Comparison of ENCODE assay signal across 8 cellular contexts in genomic region chr3:31288641-31289100, GRCh38.
DNase-seq lines count a peak whose midpoint lies in the region; ATAC-seq and TF ChIP-seq lines count a peak whose summit lies in the region.

No MANE protein-coding gene starts in this region.

- H3K27ac ChIP-seq in liver (ENCODE audit: low read depth in 1 of 2, low read length in 2 of 2) = no peak overlapping the region
- H3K27ac ChIP-seq in upper lobe of left lung = peak overlapping the region in 1 of 4 donors; percentile 36

- ATAC-seq in upper lobe of left lung (ENCODE audit: low FRiP score in 2 of 2) (peak; percentile 40 to 57), GM21528 (IDR thresholded peaks at IDR 0.05; ENCODE audit: low FRiP score, unreplicated experiment) (no peak), GM18502 (IDR thresholded peaks at IDR 0.05; ENCODE audit: poor library complexity, unreplicated experiment) (no peak), HG03045 (IDR thresholded peaks at IDR 0.05; ENCODE audit: unreplicated experiment) (no peak)

- TF ChIP-seq CTCF in liver (IDR thresholded peaks at IDR 0.05; ENCODE audit: low read depth, low read length, missing input control) = no peak
- no peak for TF ChIP-seq CTCF in upper lobe of left lung (IDR thresholded peaks at IDR 0.05)

- H3K4me3 ChIP-seq in liver (ENCODE audit: low read depth in 1 of 3, low read length in 3 of 3) (no peak overlapping the region), upper lobe of left lung (no peak overlapping the region)

- WGBS in liver = 59% methylated on average over 8 of the region's 8 CpGs
- 23 to 40% methylated on average over 8 of the region's 8 CpGs for WGBS in upper lobe of left lung, 2 donors

- no peak for TF ChIP-seq EP300 in upper lobe of left lung (IDR thresholded peaks at IDR 0.05)

- H3K9me3 ChIP-seq in liver (ENCODE audit: control insufficient read depth in 4 of 4, low read length in 3 of 4) = no peaks in the 10 kb centered on the region
- H3K9me3 ChIP-seq in upper lobe of left lung = no peaks in the 10 kb centered on the region

- no peak for TF ChIP-seq POLR2A in upper lobe of left lung (IDR thresholded peaks at IDR 0.05)

- H3K27me3 ChIP-seq in liver (ENCODE audit: control insufficient read depth in 4 of 4, insufficient read depth in 4 of 4, low read length in 3 of 4) (no peaks in the 10 kb centered on the region), upper lobe of left lung (no peaks in the 10 kb centered on the region)

- peak; percentile 49 for DNase-seq in AG20443 (ENCODE audit: low spot score)
- DNase-seq in NCI-H226 = peak; percentile 77
- peak; percentile 55 for DNase-seq in astrocyte of the hippocampus (ENCODE audit: low read depth, low spot score)
- no peak for DNase-seq in upper lobe of left lung

- no peaks in the 10 kb centered on the region for H3K36me3 ChIP-seq in liver (ENCODE audit: control insufficient read depth in 4 of 4, insufficient read depth in 3 of 4, low read depth in 1 of 4, low read length in 3 of 4)
- no peaks in the 10 kb centered on the region for H3K36me3 ChIP-seq in upper lobe of left lung

- TF ChIP-seq RAD21 in liver (IDR thresholded peaks at IDR 0.05) = no peak

- H3K4me1 ChIP-seq in liver (ENCODE audit: control insufficient read depth in 4 of 4, insufficient read depth in 4 of 4, low read length in 3 of 4) = peaks cover 0 to 11% (median 6%) of the 10 kb centered on the region in 4 donors
- peaks cover 0 to 9% (median 0%) of the 10 kb centered on the region in 4 donors for H3K4me1 ChIP-seq in upper lobe of left lung

- H3K9ac ChIP-seq in liver (ENCODE audit: low read depth in 1 of 2, low read length in 2 of 2) = no peak overlapping the region

TF ChIP-seq in liver, 16 proteins besides CTCF, POLR2A, EP300 and RAD21:
- TF ChIP-seq NR2F2 (IDR thresholded peaks at IDR 0.05) = peak; percentile 22
- TF ChIP-seq JUND (IDR thresholded peaks at IDR 0.05) = no peak
- no peak for TF ChIP-seq ZBTB33 (IDR thresholded peaks at IDR 0.05)
- TF ChIP-seq TAF1 (conservative IDR thresholded peaks at IDR 0.05) = no peak
- TF ChIP-seq FOXA1 (IDR thresholded peaks at IDR 0.05) = no peak
- no peak for TF ChIP-seq SP1 (IDR thresholded peaks at IDR 0.05)
- peak in 1 of 2 donors; percentile 15 for TF ChIP-seq HNF4A (conservative IDR thresholded peaks at IDR 0.05)

Comparison
In these comparisons a context has a peak if more than half of its experiments do, and no peak if none do; other contexts are left out.
1. DNase-seq: peak in AG20443 (single experiment), NCI-H226 (single experiment) and astrocyte of the hippocampus (single experiment); none in upper lobe of left lung (0 of 2).
2. ATAC-seq: peak in upper lobe of left lung (2 of 2); none in GM21528 (single experiment), GM18502 (single experiment) and HG03045 (single experiment).